In the genomic region with DNA sequence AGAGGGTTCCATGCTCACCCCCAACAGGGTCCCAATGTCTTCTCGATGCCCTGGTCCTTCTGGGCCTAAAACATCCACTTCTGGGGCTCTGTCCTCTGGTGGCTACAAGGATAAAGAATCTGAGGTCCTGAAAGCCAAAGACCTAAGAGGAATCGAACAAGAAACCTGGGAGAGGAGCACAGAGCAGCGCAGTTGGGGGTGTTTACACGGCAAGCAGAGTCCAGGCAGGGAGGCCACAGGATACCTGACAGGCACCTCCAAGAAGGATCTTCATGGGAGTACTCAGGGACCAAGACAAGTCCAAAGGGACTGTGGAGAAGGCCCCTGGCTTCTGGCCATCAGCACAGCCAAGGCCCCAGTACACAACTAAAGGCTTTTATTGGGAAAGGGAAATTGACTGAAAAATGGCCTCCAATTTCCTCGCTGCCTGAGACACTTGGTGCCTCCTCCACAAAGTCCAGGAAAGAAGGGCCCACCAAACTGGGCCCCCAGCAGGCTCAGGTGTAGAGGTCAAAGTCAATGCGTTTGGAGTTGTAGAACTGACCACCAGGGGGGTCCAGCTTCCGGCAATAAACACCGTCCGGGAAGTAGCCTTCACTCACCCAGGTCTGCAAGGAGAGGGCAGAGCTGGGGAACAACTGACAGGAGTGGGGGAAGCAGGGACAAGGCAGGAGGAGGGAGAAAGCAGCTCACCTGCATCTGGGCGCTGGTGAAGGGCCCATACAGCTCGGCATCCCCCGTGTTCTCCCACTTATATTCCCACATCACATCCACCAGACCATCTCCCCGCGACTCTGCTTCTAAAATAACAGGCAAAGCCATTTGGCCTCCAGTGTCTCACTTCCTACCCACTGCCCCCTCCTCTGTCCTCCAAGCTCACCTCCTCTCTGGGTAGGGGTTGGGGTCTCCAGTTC, we compare ENCODE assay signal across 10 cellular contexts. TPM values are rescaled to one million over a fixed set of nuclear protein-coding genes. Genes with fewer than 3 reads are reported as not detected.
DNase-seq lines count a peak whose midpoint lies in the region; ATAC-seq, FAIRE-seq and TF ChIP-seq lines count a peak whose summit lies in the region.
"Had no signal": no experiment of that assay in that cellular context is flagged by ENCODE, and none has a peak within 500 bp of the region (broad histone marks: within the 10 kb centered on the region; RNA-seq: fewer than 3 reads in every experiment).

No MANE protein-coding gene starts in this region.

- no peak overlapping the region for H3K9ac ChIP-seq in kidney (ENCODE audit: low read length in 2 of 2)

- intact Hi-C loops in kidney (cut with DNase I): no loop called here

- no peak for ATAC-seq in activated T-helper 17 cell treated with anti-CD3 and anti-CD28 coated beads, Interleukin-2, amount 50 U/mL, for 72 hours (replicated peaks)
- no peak for ATAC-seq in stimulated activated effector memory CD8-positive, alpha-beta T cell treated with anti-CD3 and anti-CD28 coated beads, Interleukin-12 subunit alpha, Interleukin-12 subunit beta, amount 100 ng/mL, for 72 hours
- no peak for ATAC-seq in HG03571 (IDR thresholded peaks at IDR 0.05; ENCODE audit: unreplicated experiment)

- TF ChIP-seq CTCF in kidney (IDR thresholded peaks at IDR 0.05; ENCODE audit: borderline replicate concordance, extremely low read depth, insufficient read depth): no peak

- no peak for FAIRE-seq in kidney (lab: Jason Lieb, UNC)

- no peak for DNase-seq in T-helper 1 cell
- DNase-seq in kidney: peak; percentile 41
- DNase-seq in stimulated activated effector memory CD8-positive, alpha-beta T cell treated with anti-CD3 and anti-CD28 coated beads, Interleukin-12 subunit alpha, Interleukin-12 subunit beta, amount 100 ng/mL, for 72 hours (ENCODE audit: low spot score in 2 of 2): no peak
- DNase-seq in effector CD8-positive, alpha-beta T cell (lab: John Stamatoyannopoulos, UW): no peak
- no peak for DNase-seq in middle frontal gyrus (ENCODE audit: extremely low spot score, low spot score)
- DNase-seq: stimulated activated CD4-positive, alpha-beta T cell treated with anti-CD3 and anti-CD28 coated beads, Interleukin-4, amount 100 ng/mL, for 1 hour had no signal

- no peaks in the 10 kb centered on the region for H3K9me3 Mint-ChIP-seq in T-helper 1 cell treated with Interleukin-12 subunit alpha and Interleukin-12 subunit beta and Interleukin-4 antibody, amounts not matched to agents 30 μg/mL and 1 μg/mL, for 36 hours
- no peaks in the 10 kb centered on the region for H3K9me3 Mint-ChIP-seq in activated T-helper 17 cell treated with anti-CD3 and anti-CD28 coated beads, Interleukin-2, amount 50 U/mL, for 72 hours
- H3K9me3 Mint-ChIP-seq in stimulated activated effector memory CD8-positive, alpha-beta T cell treated with anti-CD3 and anti-CD28 coated beads, Interleukin-12 subunit alpha, Interleukin-12 subunit beta, amount 100 ng/mL, for 72 hours: no peaks in the 10 kb centered on the region

- H3K36me3 Mint-ChIP-seq in T-helper 1 cell treated with Interleukin-12 subunit alpha and Interleukin-12 subunit beta and Interleukin-4 antibody, amounts not matched to agents 30 μg/mL and 1 μg/mL, for 36 hours (ENCODE audit: low read depth): peaks cover 44% of the 10 kb centered on the region
- peaks cover 86% of the 10 kb centered on the region for H3K36me3 Mint-ChIP-seq in activated T-helper 17 cell treated with anti-CD3 and anti-CD28 coated beads, Interleukin-2, amount 50 U/mL, for 72 hours (ENCODE audit: low read depth)
- peaks cover 84% of the 10 kb centered on the region for H3K36me3 Mint-ChIP-seq in stimulated activated effector memory CD8-positive, alpha-beta T cell treated with anti-CD3 and anti-CD28 coated beads, Interleukin-12 subunit alpha, Interleukin-12 subunit beta, amount 100 ng/mL, for 72 hours

- H3K4me1 Mint-ChIP-seq in T-helper 1 cell treated with Interleukin-12 subunit alpha and Interleukin-12 subunit beta and Interleukin-4 antibody, amounts not matched to agents 30 μg/mL and 1 μg/mL, for 36 hours (ENCODE audit: low read depth): peaks cover 27% of the 10 kb centered on the region
- peaks cover 31% of the 10 kb centered on the region for H3K4me1 Mint-ChIP-seq in activated T-helper 17 cell treated with anti-CD3 and anti-CD28 coated beads, Interleukin-2, amount 50 U/mL, for 72 hours
- peaks cover 87% of the 10 kb centered on the region for H3K4me1 Mint-ChIP-seq in stimulated activated effector memory CD8-positive, alpha-beta T cell treated with anti-CD3 and anti-CD28 coated beads, Interleukin-12 subunit alpha, Interleukin-12 subunit beta, amount 100 ng/mL, for 72 hours

- peaks cover 8 to 25% of the 10 kb centered on the region in 2 donors for H3K36me3 ChIP-seq in kidney (ENCODE audit: control insufficient read depth in 1 of 2, insufficient read depth in 2 of 2, low read length in 2 of 2)

- H3K27ac ChIP-seq in kidney (ENCODE audit: low read depth in 2 of 2, low read length in 2 of 2): no peak overlapping the region

- H3K4me3 Mint-ChIP-seq in T-helper 1 cell treated with Interleukin-12 subunit alpha and Interleukin-12 subunit beta and Interleukin-4 antibody, amounts not matched to agents 30 μg/mL and 1 μg/mL, for 36 hours: peak overlapping the region; percentile 28
- peak overlapping the region; percentile 93 for H3K4me3 Mint-ChIP-seq in activated T-helper 17 cell treated with anti-CD3 and anti-CD28 coated beads, Interleukin-2, amount 50 U/mL, for 72 hours
- peak overlapping the region; percentile 42 for H3K4me3 Mint-ChIP-seq in stimulated activated effector memory CD8-positive, alpha-beta T cell treated with anti-CD3 and anti-CD28 coated beads, Interleukin-12 subunit alpha, Interleukin-12 subunit beta, amount 100 ng/mL, for 72 hours

- no peaks in the 10 kb centered on the region for H3K9me3 ChIP-seq in kidney (ENCODE audit: control insufficient read depth in 1 of 2, low read length in 2 of 2)

- H3K4me1 ChIP-seq in kidney (ENCODE audit: control insufficient read depth in 1 of 2, insufficient read depth in 1 of 2, low read depth in 1 of 2, low read length in 2 of 2): peaks cover 29 to 35% of the 10 kb centered on the region in 2 donors

- no peak overlapping the region for H3K27ac Mint-ChIP-seq in T-helper 1 cell treated with Interleukin-12 subunit alpha and Interleukin-12 subunit beta and Interleukin-4 antibody, amounts not matched to agents 30 μg/mL and 1 μg/mL, for 36 hours
- peak overlapping the region; percentile 87 for H3K27ac Mint-ChIP-seq in activated T-helper 17 cell treated with anti-CD3 and anti-CD28 coated beads, Interleukin-2, amount 50 U/mL, for 72 hours
- H3K27ac Mint-ChIP-seq in stimulated activated effector memory CD8-positive, alpha-beta T cell treated with anti-CD3 and anti-CD28 coated beads, Interleukin-12 subunit alpha, Interleukin-12 subunit beta, amount 100 ng/mL, for 72 hours: peak overlapping the region; percentile 97

- no peaks in the 10 kb centered on the region for H3K27me3 Mint-ChIP-seq in T-helper 1 cell treated with Interleukin-12 subunit alpha and Interleukin-12 subunit beta and Interleukin-4 antibody, amounts not matched to agents 30 μg/mL and 1 μg/mL, for 36 hours (ENCODE audit: low read depth)
- no peaks in the 10 kb centered on the region for H3K27me3 Mint-ChIP-seq in activated T-helper 17 cell treated with anti-CD3 and anti-CD28 coated beads, Interleukin-2, amount 50 U/mL, for 72 hours

- no peak overlapping the region for H3K4me3 ChIP-seq in kidney (ENCODE audit: low read length in 2 of 2)

RNA-seq across cellular contexts. Expression of a gene that starts 2.4 kb away (rescaled TPM):
- total RNA-seq in activated T-helper 17 cell treated with anti-CD3 and anti-CD28 coated beads, Interleukin-2, amount 50 U/mL, for 72 hours: 10 to 100 TPM; 51.0 to 69.9 TPM
- total RNA-seq in kidney: 68.1 TPM
- polyA plus RNA-seq in kidney (ENCODE audit: insufficient read depth, low read depth, low replicate concordance): 61.8 TPM

RNA-seq across cellular contexts. Expression of a gene that starts 17.5 kb away (rescaled TPM):
- total RNA-seq in activated T-helper 17 cell treated with anti-CD3 and anti-CD28 coated beads, Interleukin-2, amount 50 U/mL, for 72 hours: 10 to 100 TPM; 49.7 to 64.2 TPM
- total RNA-seq in kidney: 32.7 TPM
- 30.1 TPM for polyA plus RNA-seq in kidney (ENCODE audit: insufficient read depth, low read depth, low replicate concordance)

RNA-seq across cellular contexts. Expression of a gene that starts 21.9 kb away (rescaled TPM):
- 1 to 10 TPM in 1 of 2 donors, not detected in 1; 1.6 TPM for total RNA-seq in activated T-helper 17 cell treated with anti-CD3 and anti-CD28 coated beads, Interleukin-2, amount 50 U/mL, for 72 hours
- not detected for total RNA-seq in kidney
- 2.3 TPM for polyA plus RNA-seq in kidney (ENCODE audit: insufficient read depth, low read depth, low replicate concordance)
- total RNA-seq: A172 had no signal

RNA-seq across cellular contexts. Expression of a gene that starts 29.6 kb away (rescaled TPM):
- 100 to 1,000 TPM; 198 to 216 TPM for total RNA-seq in activated T-helper 17 cell treated with anti-CD3 and anti-CD28 coated beads, Interleukin-2, amount 50 U/mL, for 72 hours
- total RNA-seq in kidney: 12.8 TPM
- 5.0 TPM for polyA plus RNA-seq in kidney (ENCODE audit: insufficient read depth, low read depth, low replicate concordance)
- total RNA-seq: A172 had no signal

RNA-seq across cellular contexts. Expression of a gene that starts 42.5 kb away (rescaled TPM):
- 10 to 100 TPM; 10.2 to 10.5 TPM for total RNA-seq in activated T-helper 17 cell treated with anti-CD3 and anti-CD28 coated beads, Interleukin-2, amount 50 U/mL, for 72 hours
- total RNA-seq in kidney: 9.7 TPM
- 6.9 TPM for polyA plus RNA-seq in kidney (ENCODE audit: insufficient read depth, low read depth, low replicate concordance)

Comparison
In these comparisons a context has a peak if more than half of its experiments do, and no peak if none do; other contexts are left out.
1. H3K4me3 Mint-ChIP-seq: peak in every context shown above with its lines; median percentile 93 in activated T-helper 17 cell treated with anti-CD3 and anti-CD28 coated beads, Interleukin-2, amount 50 U/mL, for 72 hours; 42 in stimulated activated effector memory CD8-positive, alpha-beta T cell treated with anti-CD3 and anti-CD28 coated beads, Interleukin-12 subunit alpha, Interleukin-12 subunit beta, amount 100 ng/mL, for 72 hours; 28 in T-helper 1 cell treated with Interleukin-12 subunit alpha and Interleukin-12 subunit beta and Interleukin-4 antibody, amounts not matched to agents 30 μg/mL and 1 μg/mL, for 36 hours.